In the genomic region with DNA sequence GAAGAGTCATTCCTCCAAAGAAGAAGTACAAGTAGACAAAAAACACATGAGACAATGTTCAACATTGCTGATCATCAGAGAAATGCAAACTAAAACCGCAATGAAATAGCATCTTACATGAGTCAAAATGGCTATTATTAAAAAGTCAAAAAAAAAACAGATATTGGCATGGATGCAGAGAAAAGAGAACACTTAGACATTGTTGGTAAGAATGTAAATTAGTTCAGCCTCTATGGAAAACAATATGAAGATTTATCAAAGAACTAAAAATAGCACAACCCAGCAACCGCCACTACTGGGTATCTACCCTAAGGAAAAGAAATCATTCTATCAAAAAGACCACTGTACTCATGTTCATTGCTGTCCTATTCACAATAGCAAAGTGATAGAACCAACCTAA, we compare ENCODE assay signal across 29 cellular contexts.
"Had no signal": no experiment of that assay in that cellular context is flagged by ENCODE, and none has a peak within 500 bp of the region (broad histone marks: within the 10 kb centered on the region; RNA-seq: fewer than 3 reads in every experiment).

No MANE protein-coding gene starts in this region.

- H3K27ac Mint-ChIP-seq: activated CD4-positive, alpha-beta memory T cell treated with anti-CD3 and anti-CD28 coated beads for 36 hours; activated CD4-positive, alpha-beta T cell treated with anti-CD3 and anti-CD28 coated beads for 36 hours; activated CD4-positive, alpha-beta T cell treated with anti-CD3 and anti-CD28 coated beads, Interleukin-2, amount 10 ng/mL, durations not matched to agents 24 days and 14 days; activated CD8-positive, alpha-beta memory T cell treated with anti-CD3 and anti-CD28 coated beads, Interleukin-2, amount 10 ng/mL, durations not matched to agents 7 days and 5 days; activated CD8-positive, alpha-beta T cell treated with anti-CD3 and anti-CD28 coated beads, Interleukin-2, amount 10 ng/mL, durations not matched to agents 7 days and 5 days; activated naive CD8-positive, alpha-beta T cell; activated T-cell treated with anti-CD3 and anti-CD28 coated beads, Interleukin-2, amount 50 U/mL, for 72 hours; endodermal cell; T-helper 17 cell; T-helper 2 cell treated with Interferon-gamma antibody and Interleukin-4, amounts not matched to agents 5 μg/mL and 100 μg/mL, for 36 hours had no signal

- H3K4me1 Mint-ChIP-seq: activated CD4-positive, alpha-beta T cell treated with anti-CD3 and anti-CD28 coated beads for 36 hours; activated CD4-positive, alpha-beta T cell treated with anti-CD3 and anti-CD28 coated beads, Interleukin-2, amount 10 ng/mL, durations not matched to agents 24 days and 14 days; activated CD8-positive, alpha-beta memory T cell treated with anti-CD3 and anti-CD28 coated beads, Interleukin-2, amount 10 ng/mL, durations not matched to agents 7 days and 5 days; T-helper 17 cell had no signal

- H3K27me3 Mint-ChIP-seq: activated CD4-positive, alpha-beta T cell treated with anti-CD3 and anti-CD28 coated beads, Interleukin-2, amount 10 ng/mL, durations not matched to agents 24 days and 14 days; activated CD8-positive, alpha-beta memory T cell treated with anti-CD3 and anti-CD28 coated beads, Interleukin-2, amount 10 ng/mL, durations not matched to agents 7 days and 5 days had no signal

- H3K9me3 Mint-ChIP-seq: activated CD4-positive, alpha-beta T cell treated with anti-CD3 and anti-CD28 coated beads, Interleukin-2, amount 10 ng/mL, durations not matched to agents 24 days and 14 days; endodermal cell; T-helper 2 cell treated with Interferon-gamma antibody and Interleukin-4, amounts not matched to agents 5 μg/mL and 100 μg/mL, for 36 hours had no signal

- DNase-seq: activated CD4-positive, alpha-beta memory T cell treated with anti-CD3 and anti-CD28 coated beads for 36 hours; activated CD4-positive, alpha-beta T cell treated with anti-CD3 and anti-CD28 coated beads for 36 hours; activated CD4-positive, alpha-beta T cell treated with anti-CD3 and anti-CD28 coated beads, Interleukin-2, amount 10 ng/mL, durations not matched to agents 24 days and 14 days; activated CD4-positive, CD25-positive, alpha-beta regulatory T cell; activated CD4-positive, CD25-positive, alpha-beta regulatory T cell treated with anti-CD3 and anti-CD28 coated beads, Interleukin-2, amount 50 U/mL, for 72 hours; activated CD8-positive, alpha-beta memory T cell treated with anti-CD3 and anti-CD28 coated beads, Interleukin-2, amount 10 ng/mL, durations not matched to agents 7 days and 5 days; activated CD8-positive, alpha-beta memory T cell treated with anti-CD3 and anti-CD28 coated beads, Interleukin-2, amount 50 U/mL, for 4 hours; activated CD8-positive, alpha-beta T cell treated with anti-CD3 and anti-CD28 coated beads, Interleukin-2, amount 10 ng/mL, durations not matched to agents 7 days and 5 days; activated gamma-delta T cell; activated naive CD4-positive, alpha-beta T cell; activated naive CD4-positive, alpha-beta T cell treated with anti-CD3 and anti-CD28 coated beads, Interleukin-2, amount 50 U/mL, for 16 hours; activated T-cell treated with anti-CD3 and anti-CD28 coated beads, Interleukin-2, amount 50 U/mL, for 1 hour; activated T-cell treated with anti-CD3 and anti-CD28 coated beads, Interleukin-2, amount 50 U/mL, for 72 hours; amniotic stem cell; anterior cingulate cortex; body of pancreas; central memory CD4-positive, alpha-beta T cell; cerebellar nuclear complex; colonic mucosa; effector memory CD4-positive, alpha-beta T cell; endodermal cell; foreskin fibroblast; gastrocnemius medialis; heart right ventricle; T-helper 1 cell; T-helper 17 cell; T1000 had no signal

- H3K4me3 Mint-ChIP-seq: activated CD4-positive, alpha-beta memory T cell treated with anti-CD3 and anti-CD28 coated beads for 36 hours; activated CD4-positive, alpha-beta T cell treated with anti-CD3 and anti-CD28 coated beads for 36 hours; activated CD4-positive, alpha-beta T cell treated with anti-CD3 and anti-CD28 coated beads, Interleukin-2, amount 10 ng/mL, durations not matched to agents 24 days and 14 days; activated CD8-positive, alpha-beta memory T cell treated with anti-CD3 and anti-CD28 coated beads, Interleukin-2, amount 10 ng/mL, durations not matched to agents 7 days and 5 days; activated CD8-positive, alpha-beta T cell treated with anti-CD3 and anti-CD28 coated beads, Interleukin-2, amount 10 ng/mL, durations not matched to agents 7 days and 5 days; activated naive CD8-positive, alpha-beta T cell; activated T-cell treated with anti-CD3 and anti-CD28 coated beads, Interleukin-2, amount 50 U/mL, for 72 hours; endodermal cell; T-helper 17 cell; T-helper 2 cell treated with Interferon-gamma antibody and Interleukin-4, amounts not matched to agents 5 μg/mL and 100 μg/mL, for 36 hours had no signal

- H3K36me3 Mint-ChIP-seq: activated CD4-positive, alpha-beta memory T cell treated with anti-CD3 and anti-CD28 coated beads for 36 hours; activated CD8-positive, alpha-beta memory T cell treated with anti-CD3 and anti-CD28 coated beads, Interleukin-2, amount 10 ng/mL, durations not matched to agents 7 days and 5 days; activated naive CD8-positive, alpha-beta T cell had no signal
